In genomic region chr20:58659841-58660240, GRCh38 we compare ENCODE assay signal across 13 cellular contexts. TPM values are rescaled to one million over a fixed set of nuclear protein-coding genes. Genes with fewer than 3 reads are reported as not detected.
DNase-seq lines count a peak whose midpoint lies in the region; ATAC-seq, FAIRE-seq and TF ChIP-seq lines count a peak whose summit lies in the region.
"Had no signal": no experiment of that assay in that cellular context is flagged by ENCODE, and none has a peak within 500 bp of the region (broad histone marks: within the 10 kb centered on the region; RNA-seq: fewer than 3 reads in every experiment).

No MANE protein-coding gene starts in this region.

- H3K4me1 Mint-ChIP-seq in activated CD8-positive, alpha-beta memory T cell treated with anti-CD3 and anti-CD28 coated beads, Interleukin-2, amount 10 ng/mL, durations not matched to agents 7 days and 5 days = peaks cover 81% of the 10 kb centered on the region

- H2BK120ac ChIP-seq in mesenchymal stem cell (ENCODE audit: low read depth, low read length) = no peak overlapping the region

- H3K4ac ChIP-seq in mesenchymal stem cell (ENCODE audit: low read depth in 1 of 2, low read length in 2 of 2) = no peak overlapping the region

- no peak overlapping the region for H2AFZ ChIP-seq in mesenchymal stem cell (ENCODE audit: low read depth, low read length)

- peaks cover 7% of the 10 kb centered on the region for H3K79me1 ChIP-seq in mesenchymal stem cell (replicated peaks; ENCODE audit: low read length, poor library complexity, severe bottlenecking)

- H2BK12ac ChIP-seq in mesenchymal stem cell (ENCODE audit: low read length in 2 of 2) = no peak overlapping the region

- intact Hi-C loops in tibial artery (cut with DNase I; ENCODE audit: low total_unique reads) = no loop called here

- H3K4me3 ChIP-seq in bronchial epithelial cell (ENCODE audit: low read depth, low read length) (no peak overlapping the region), skeletal muscle tissue (ENCODE audit: low read length in 3 of 3) (no peak overlapping the region), mesenchymal stem cell (ENCODE audit: insufficient read depth in 1 of 2, low read depth in 1 of 2, low read length in 2 of 2) (no peak overlapping the region), tibial artery (no peak overlapping the region)
- H3K4me3 ChIP-seq: lower lobe of right lung, SK-N-MC, uterus had no signal

- H3K4me1 ChIP-seq in skeletal muscle tissue (ENCODE audit: control insufficient read depth in 3 of 3, insufficient read depth in 3 of 3, low read length in 3 of 3) (peaks cover 15 to 46% (median 27%) of the 10 kb centered on the region in 3 donors), mesenchymal stem cell (ENCODE audit: control insufficient read depth, insufficient read depth, low read depth, low read length) (peaks cover 6% of the 10 kb centered on the region), tibial artery (peaks cover 0 to 45% (median 20%) of the 10 kb centered on the region in 4 donors)

- no peak for FAIRE-seq in bronchial epithelial cell (lab: Jason Lieb, UNC)

- H3K9ac ChIP-seq in skeletal muscle tissue (ENCODE audit: low read depth in 1 of 3, low read length in 3 of 3) = peak overlapping the region in 1 of 3 donors; percentile 43
- no peak overlapping the region for H3K9ac ChIP-seq in mesenchymal stem cell (ENCODE audit: low read length)

- 92% methylated on average over 3 of the region's 3 CpGs for WGBS in mesenchymal stem cell

- no peak overlapping the region for H3K23ac ChIP-seq in mesenchymal stem cell (ENCODE audit: low read length in 2 of 2)

- H4K91ac ChIP-seq in mesenchymal stem cell (ENCODE audit: low read length) = no peak overlapping the region

- H2BK15ac ChIP-seq in mesenchymal stem cell (ENCODE audit: low read depth, poor library complexity, severe bottlenecking) = no peak overlapping the region

- no peak for DNase-seq in activated CD8-positive, alpha-beta memory T cell treated with anti-CD3 and anti-CD28 coated beads, Interleukin-2, amount 10 ng/mL, durations not matched to agents 7 days and 5 days
- no peak for DNase-seq in activated CD8-positive, alpha-beta memory T cell treated with anti-CD3 and anti-CD28 coated beads, Interleukin-2, amount 50 U/mL, for 4 hours
- peak; percentile 41 for DNase-seq in NCI-H146 treated with DMSO at 0.1 percent for 48 hours (lab: John Stamatoyannopoulos, UW; ENCODE audit: unreplicated experiment)
- peak; percentile 49 for DNase-seq in bronchial epithelial cell (ENCODE audit: low read depth)
- DNase-seq in mesenchymal stem cell = no peak
- DNase-seq in tibial artery = no peak
- DNase-seq: activated CD8-positive, alpha-beta memory T cell treated with anti-CD3 and anti-CD28 coated beads for 24 hours; lower lobe of right lung; uterus had no signal

- H3K27me3 ChIP-seq in bronchial epithelial cell (ENCODE audit: control insufficient read depth, insufficient read depth, low read length) = no peaks in the 10 kb centered on the region
- H3K27me3 ChIP-seq in skeletal muscle tissue (ENCODE audit: control insufficient read depth in 3 of 3, insufficient read depth in 3 of 3, low read length in 3 of 3) = no peaks in the 10 kb centered on the region
- H3K27me3 ChIP-seq in mesenchymal stem cell (ENCODE audit: control insufficient read depth in 1 of 2, insufficient read depth in 1 of 2, low read length in 2 of 2) = no peaks in the 10 kb centered on the region
- H3K27me3 ChIP-seq in tibial artery = no peaks in the 10 kb centered on the region
- H3K27me3 ChIP-seq: uterus had no signal

- no peak overlapping the region for H2BK5ac ChIP-seq in mesenchymal stem cell (ENCODE audit: low read depth, low read length, poor library complexity, severe bottlenecking)

- no peak overlapping the region for H3K18ac ChIP-seq in mesenchymal stem cell (ENCODE audit: low read depth in 1 of 2, low read length in 2 of 2)

- H2AK5ac ChIP-seq in mesenchymal stem cell (ENCODE audit: low read length, severe bottlenecking) = no peak overlapping the region

- TF ChIP-seq CTCF in bronchial epithelial cell (IDR thresholded peaks at IDR 0.05; ENCODE audit: insufficient read depth, low read length, severe bottlenecking) (no peak), tibial artery (IDR thresholded peaks at IDR 0.05) (no peak)

- H3K4me3 Mint-ChIP-seq in activated CD8-positive, alpha-beta memory T cell treated with anti-CD3 and anti-CD28 coated beads, Interleukin-2, amount 10 ng/mL, durations not matched to agents 7 days and 5 days = peak overlapping the region; percentile 68

- no peak overlapping the region for H3K4me2 ChIP-seq in mesenchymal stem cell (ENCODE audit: low read length, poor library complexity, severe bottlenecking)

- H3K9me3 ChIP-seq in skeletal muscle tissue (ENCODE audit: control insufficient read depth in 3 of 3, low read length in 3 of 3) (no peaks in the 10 kb centered on the region), mesenchymal stem cell (ENCODE audit: control insufficient read depth, low read length) (no peaks in the 10 kb centered on the region), tibial artery (no peaks in the 10 kb centered on the region)
- H3K9me3 ChIP-seq: lower lobe of right lung, uterus had no signal

- H3K27ac ChIP-seq in skeletal muscle tissue (ENCODE audit: low read depth, low read length) = peak overlapping the region; percentile 2
- no peak overlapping the region for H3K27ac ChIP-seq in mesenchymal stem cell (ENCODE audit: low read length, poor library complexity, severe bottlenecking)
- H3K27ac ChIP-seq in tibial artery = no peak overlapping the region
- H3K27ac ChIP-seq: C4-2B, lower lobe of right lung, SK-N-MC, uterus had no signal

- ATAC-seq in activated CD8-positive, alpha-beta memory T cell treated with anti-CD3 and anti-CD28 coated beads, Interleukin-2, amount 10 ng/mL, durations not matched to agents 7 days and 5 days = peak; percentile 62
- no peak for ATAC-seq in GM21447 (IDR thresholded peaks at IDR 0.05; ENCODE audit: unreplicated experiment)
- ATAC-seq: lower lobe of right lung had no signal

- no peak overlapping the region for H3K14ac ChIP-seq in mesenchymal stem cell (ENCODE audit: low read length in 2 of 2)

- peak overlapping the region; percentile 87 for H3K27ac Mint-ChIP-seq in activated CD8-positive, alpha-beta memory T cell treated with anti-CD3 and anti-CD28 coated beads, Interleukin-2, amount 10 ng/mL, durations not matched to agents 7 days and 5 days

- H4K8ac ChIP-seq in mesenchymal stem cell (ENCODE audit: low read length) = no peak overlapping the region

- H3K27me3 Mint-ChIP-seq in activated CD8-positive, alpha-beta memory T cell treated with anti-CD3 and anti-CD28 coated beads, Interleukin-2, amount 10 ng/mL, durations not matched to agents 7 days and 5 days = no peaks in the 10 kb centered on the region

- peaks cover 54% of the 10 kb centered on the region for H3K36me3 Mint-ChIP-seq in activated CD8-positive, alpha-beta memory T cell treated with anti-CD3 and anti-CD28 coated beads, Interleukin-2, amount 10 ng/mL, durations not matched to agents 7 days and 5 days

- H3K9me3 Mint-ChIP-seq in activated CD8-positive, alpha-beta memory T cell treated with anti-CD3 and anti-CD28 coated beads, Interleukin-2, amount 10 ng/mL, durations not matched to agents 7 days and 5 days (ENCODE audit: low read depth) = no peaks in the 10 kb centered on the region

- peaks cover 4% of the 10 kb centered on the region for H3K36me3 ChIP-seq in bronchial epithelial cell (ENCODE audit: control insufficient read depth, insufficient read depth, low read length)
- peaks cover 0 to 4% (median 3%) of the 10 kb centered on the region in 3 donors for H3K36me3 ChIP-seq in skeletal muscle tissue (ENCODE audit: control insufficient read depth in 3 of 3, insufficient read depth in 3 of 3, low read length in 3 of 3)
- peaks cover 12 to 39% of the 10 kb centered on the region in 2 experiments for H3K36me3 ChIP-seq in mesenchymal stem cell (ENCODE audit: control insufficient read depth in 1 of 2, insufficient read depth in 2 of 2, low read depth in 1 of 2, low read length in 2 of 2)
- peaks cover 4 to 19% (median 14%) of the 10 kb centered on the region in 3 donors for H3K36me3 ChIP-seq in tibial artery
- H3K36me3 ChIP-seq: uterus had no signal

- CTCF ChIA-PET in activated CD8-positive, alpha-beta memory T cell treated with anti-CD3 and anti-CD28 coated beads, Interleukin-2, amount 10 ng/mL, durations not matched to agents 7 days and 5 days (lab: Charles Lee) = interaction anchor here (0.6 to 1.9 kb wide), 5 partner anchors 9 to 192 kb away, joined by 3 to 20 read pairs (median 4); partner anchors contain the start of genes GNAS and STX16

RNA-seq across cellular contexts. Expression of gene STX16, which starts 8.8 kb away (rescaled TPM):
- total RNA-seq in activated CD8-positive, alpha-beta memory T cell treated with anti-CD3 and anti-CD28 coated beads, Interleukin-2, amount 10 ng/mL, durations not matched to agents 7 days and 5 days = 100 to 1,000 TPM; 120 to 165 TPM
- total RNA-seq in bronchial epithelial cell (47.7 and 64.4 TPM in 2 replicates), skeletal muscle tissue (32.4 TPM)
- polyA plus RNA-seq in mesenchymal stem cell (2013, experiment 1 of 2) = 42.4 TPM
- polyA plus RNA-seq in mesenchymal stem cell (2013, experiment 2 of 2) = 40.7 TPM

RNA-seq across cellular contexts. Expression of gene NPEPL1, which starts 32.8 kb away (rescaled TPM):
- total RNA-seq in activated CD8-positive, alpha-beta memory T cell treated with anti-CD3 and anti-CD28 coated beads, Interleukin-2, amount 10 ng/mL, durations not matched to agents 7 days and 5 days = 10 to 100 TPM; 19.3 to 30.4 TPM
- 23.7 and 24.7 TPM in 2 replicates for total RNA-seq in bronchial epithelial cell
- 20.9 TPM for total RNA-seq in skeletal muscle tissue
- 27.4 TPM for polyA plus RNA-seq in mesenchymal stem cell (2013, experiment 1 of 2)
- 25.0 TPM for polyA plus RNA-seq in mesenchymal stem cell (2013, experiment 2 of 2)

Comparison
In these comparisons a context has a peak if more than half of its experiments do, and no peak if none do; other contexts are left out.
1. DNase-seq: peak in NCI-H146 treated with DMSO at 0.1 percent for 48 hours (single experiment) and bronchial epithelial cell (single experiment); none in activated CD8-positive, alpha-beta memory T cell treated with anti-CD3 and anti-CD28 coated beads, Interleukin-2, amount 10 ng/mL, durations not matched to agents 7 days and 5 days (single experiment), activated CD8-positive, alpha-beta memory T cell treated with anti-CD3 and anti-CD28 coated beads, Interleukin-2, amount 50 U/mL, for 4 hours (single experiment), mesenchymal stem cell (single experiment) and tibial artery (0 of 2).